8 cellular contexts compared by ENCODE assay signal in genomic region chr5:139391570-139392323, GRCh38. TPM values are rescaled to one million over a fixed set of nuclear protein-coding genes. Genes with fewer than 3 reads are reported as not detected.
A peak's percentile ranks its signal among the peaks of the same experiment; 100 is the strongest.
DNase-seq lines count a peak whose midpoint lies in the region; ATAC-seq and TF ChIP-seq lines count a peak whose summit lies in the region.
"Had no signal": no experiment of that assay in that cellular context is flagged by ENCODE, and none has a peak within 500 bp of the region (broad histone marks: within the 10 kb centered on the region; RNA-seq: fewer than 3 reads in every experiment).

No MANE protein-coding gene starts in this region.

- no peaks in the 10 kb centered on the region for H3F3A ChIP-seq in smooth muscle cell (ENCODE audit: low read depth)

- peak overlapping the region; percentile 68 for H3K4me3 Mint-ChIP-seq in endodermal cell

- ATAC-seq in GM18502 (IDR thresholded peaks at IDR 0.05; ENCODE audit: poor library complexity, unreplicated experiment) (peak; percentile 1), GM21526 (IDR thresholded peaks at IDR 0.05; ENCODE audit: low FRiP score, unreplicated experiment) (no peak)

- peaks cover 22% of the 10 kb centered on the region for H4K20me1 ChIP-seq in smooth muscle cell (ENCODE audit: low read depth)

- no peak overlapping the region for H3K27ac ChIP-seq in endodermal cell (ENCODE audit: low read depth, low read length)
- no peak overlapping the region for H3K27ac ChIP-seq in smooth muscle cell (ENCODE audit: low read depth)

- DNase-seq in M059J (ENCODE audit: low read depth): peak; percentile 57
- no peak for DNase-seq in endodermal cell
- DNase-seq in smooth muscle cell (lab: John Stamatoyannopoulos, UW; ENCODE audit: unreplicated experiment): no peak
- DNase-seq in NOMO-1 treated with dmso at 0.1 percent for 144 hours (lab: John Stamatoyannopoulos, UW; ENCODE audit: unreplicated experiment): no peak
- no peak for DNase-seq in glomerular visceral epithelial cell (ENCODE audit: extremely low spot score)

- H3K4me3 ChIP-seq in endodermal cell (ENCODE audit: low read length) (no peak overlapping the region), smooth muscle cell (peak overlapping the region; percentile 55)

- peak overlapping the region; percentile 85 for H3K4me2 ChIP-seq in smooth muscle cell

- 83 to 88% methylated on average over 11 to 33 of the region's 33 CpGs for WGBS in endodermal cell (ENCODE audit: insufficient coverage in 1 of 2, insufficient read length in 1 of 2), 2 experiments
- WGBS in smooth muscle cell (ENCODE audit: low lambda C conversion rate): 72% methylated on average over 30 of the region's 33 CpGs

- H2AFZ ChIP-seq in smooth muscle cell (ENCODE audit: low read depth): no peak overlapping the region

- H3K36me3 Mint-ChIP-seq in endodermal cell (ENCODE audit: low read depth): no peaks in the 10 kb centered on the region

- no peak for TF ChIP-seq CTCF in endodermal cell (conservative IDR thresholded peaks at IDR 0.05)
- TF ChIP-seq CTCF in smooth muscle cell (IDR thresholded peaks at IDR 0.05; ENCODE audit: borderline replicate concordance, insufficient read depth, poor library complexity, severe bottlenecking): no peak

- H3K27ac Mint-ChIP-seq in endodermal cell: peak overlapping the region; percentile 44

- H3K9ac ChIP-seq in endodermal cell (ENCODE audit: extremely low read depth, low read length, poor library complexity, severe bottlenecking) (no peak overlapping the region), smooth muscle cell (ENCODE audit: low read depth) (no peak overlapping the region)

- no peaks in the 10 kb centered on the region for H3K79me2 ChIP-seq in smooth muscle cell (ENCODE audit: low read depth)

- no peaks in the 10 kb centered on the region for H3K9me3 Mint-ChIP-seq in endodermal cell

- H3K36me3 ChIP-seq in endodermal cell (ENCODE audit: control insufficient read depth, insufficient read depth, low read length) (no peaks in the 10 kb centered on the region), smooth muscle cell (ENCODE audit: low read depth) (no peaks in the 10 kb centered on the region)

- H3K9me3 ChIP-seq in endodermal cell (ENCODE audit: control insufficient read depth, low read length) (no peaks in the 10 kb centered on the region), smooth muscle cell (replicated peaks; ENCODE audit: low read depth) (no peaks in the 10 kb centered on the region)

- H3K27me3 ChIP-seq in endodermal cell (ENCODE audit: control insufficient read depth, insufficient read depth, low read length, poor library complexity, severe bottlenecking) (peaks cover 23% of the 10 kb centered on the region), smooth muscle cell (ENCODE audit: low read depth) (no peaks in the 10 kb centered on the region)

- H3K4me1 Mint-ChIP-seq in endodermal cell: peaks cover 26% of the 10 kb centered on the region

- H3K27me3 Mint-ChIP-seq in endodermal cell (ENCODE audit: insufficient read depth): peaks cover 21% of the 10 kb centered on the region

- H3K4me1 ChIP-seq in endodermal cell (ENCODE audit: control insufficient read depth, insufficient read depth, low read length) (peaks cover 2% of the 10 kb centered on the region), smooth muscle cell (ENCODE audit: low read depth) (peaks cover 6% of the 10 kb centered on the region)

RNA-seq across cellular contexts. Expression of gene MZB1, which starts 2.0 kb away (rescaled TPM):
- not detected in 2 replicates for total RNA-seq in M059J (2014; rRNA removed; shearing (Covaris generic))
- under 1 TPM; 0.57 to 0.60 TPM for total RNA-seq in endodermal cell
- not detected for polyA plus RNA-seq in endodermal cell (2013, experiment 1 of 2)
- 0.50 TPM for polyA plus RNA-seq in endodermal cell (2013, experiment 2 of 2)
- not detected in 2 replicates for total RNA-seq in smooth muscle cell
- polyA plus RNA-seq in smooth muscle cell: 0.19 TPM in 1 of 2 replicates, not detected in the other
- total RNA-seq: renal cortical epithelial cell had no signal

RNA-seq across cellular contexts. Expression of gene PROB1, which starts 3.2 kb away (rescaled TPM):
- total RNA-seq in M059J (2014; rRNA removed; shearing (Covaris generic)): 0.15 and 0.81 TPM in 2 replicates
- total RNA-seq in endodermal cell: 1 to 10 TPM; 4.8 to 6.6 TPM
- polyA plus RNA-seq in endodermal cell (2013, experiment 1 of 2): 1.4 TPM
- 1.4 TPM for polyA plus RNA-seq in endodermal cell (2013, experiment 2 of 2)
- total RNA-seq in smooth muscle cell: 0.90 and 1.2 TPM in 2 replicates
- polyA plus RNA-seq in smooth muscle cell: 3.8 and 5.7 TPM in 2 replicates

RNA-seq across cellular contexts. Expression of gene SLC23A1, which starts 8.7 kb away (rescaled TPM):
- total RNA-seq in M059J (2014; rRNA removed; shearing (Covaris generic)): not detected in 2 replicates
- total RNA-seq in endodermal cell (under 1 TPM; 0.35 to 0.93 TPM), smooth muscle cell (not detected in 2 replicates)
- 0.28 TPM for polyA plus RNA-seq in endodermal cell (2013, experiment 1 of 2)
- polyA plus RNA-seq in endodermal cell (2013, experiment 2 of 2): not detected
- polyA plus RNA-seq in smooth muscle cell: 0.22 and 0.35 TPM in 2 replicates

RNA-seq across cellular contexts. Expression of gene SPATA24, which starts 12.1 kb away (rescaled TPM):
- total RNA-seq in M059J (2014; rRNA removed; shearing (Covaris generic)): 6.3 and 12.5 TPM in 2 replicates
- total RNA-seq in endodermal cell (10 to 100 TPM in 1 of 2 donors, 1 to 10 TPM in 1; 9.8 to 10.6 TPM), smooth muscle cell (2.0 and 4.0 TPM in 2 replicates)
- 9.7 TPM for polyA plus RNA-seq in endodermal cell (2013, experiment 1 of 2)
- 7.9 TPM for polyA plus RNA-seq in endodermal cell (2013, experiment 2 of 2)
- polyA plus RNA-seq in smooth muscle cell: 2.2 and 2.6 TPM in 2 replicates

RNA-seq across cellular contexts. Expression of gene DNAJC18, which starts 47.6 kb away (rescaled TPM):
- total RNA-seq in M059J (2014; rRNA removed; shearing (Covaris generic)): 12.1 and 16.0 TPM in 2 replicates
- total RNA-seq in endodermal cell: 10 to 100 TPM; 21.8 to 26.6 TPM
- polyA plus RNA-seq in endodermal cell (2013, experiment 1 of 2): 30.9 TPM
- 32.0 TPM for polyA plus RNA-seq in endodermal cell (2013, experiment 2 of 2)
- 6.3 and 16.9 TPM in 2 replicates for total RNA-seq in smooth muscle cell
- polyA plus RNA-seq in smooth muscle cell: 9.6 and 15.4 TPM in 2 replicates
